In the genomic region with DNA sequence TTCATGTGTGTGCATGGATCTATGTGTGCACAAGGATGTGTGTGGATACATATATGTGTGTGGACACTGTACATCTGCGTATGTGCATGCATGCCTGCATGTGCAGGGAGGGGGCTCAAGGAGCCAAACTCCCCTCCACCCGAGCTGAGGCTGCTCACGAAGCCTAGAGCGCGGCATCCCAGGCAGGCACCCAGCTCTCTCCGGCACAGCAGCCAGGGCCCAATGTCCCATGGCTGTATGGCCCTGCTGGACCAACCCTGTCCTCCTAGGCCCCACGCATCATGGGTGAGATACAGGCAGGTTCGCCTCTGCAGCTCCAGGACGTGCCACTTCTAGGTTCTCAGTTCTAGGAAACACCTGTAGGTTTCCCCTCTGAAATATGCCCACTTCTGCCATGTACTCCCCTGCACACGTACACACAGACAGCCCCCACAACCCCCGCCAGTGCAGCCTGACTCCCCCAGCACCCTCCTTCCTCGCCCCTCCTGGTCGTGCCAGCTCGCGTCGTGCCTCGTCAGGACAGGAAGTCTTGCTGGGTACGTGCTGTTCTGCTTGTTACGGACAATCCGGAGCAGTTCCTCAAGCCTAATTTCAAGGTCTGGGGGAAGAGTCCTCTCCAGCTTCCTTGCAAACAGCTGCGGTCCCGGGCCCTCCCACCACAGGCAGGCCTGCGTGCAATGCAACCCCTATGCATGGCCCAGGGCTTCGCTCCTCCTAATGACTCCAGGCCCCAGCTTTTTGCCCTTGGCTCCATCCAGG, we compare ENCODE assay signal across 17 cellular contexts. TPM values are rescaled to one million over a fixed set of nuclear protein-coding genes. Genes with fewer than 3 reads are reported as not detected.
"Had no signal": no experiment of that assay in that cellular context is flagged by ENCODE, and none has a peak within 500 bp of the region (broad histone marks: within the 10 kb centered on the region; RNA-seq: fewer than 3 reads in every experiment).

No MANE protein-coding gene starts in this region.

- H3K36me3 ChIP-seq: gastroesophageal sphincter, neutrophil had no signal

- H3K4me1 ChIP-seq: parathyroid adenoma had no signal

- H3K4me1 Mint-ChIP-seq: stimulated activated effector memory CD8-positive, alpha-beta T cell treated with anti-CD3 and anti-CD28 coated beads, Interleukin-12 subunit alpha, Interleukin-12 subunit beta, amount 100 ng/mL, for 72 hours had no signal

- DNase-seq: activated B cell treated with CpG ODN at 0.5 μM for 24 hours; activated CD4-positive, alpha-beta T cell treated with anti-CD3 and anti-CD28 coated beads for 48 hours; activated CD8-positive, alpha-beta memory T cell treated with anti-CD3 and anti-CD28 coated beads for 24 hours; activated naive CD8-positive, alpha-beta T cell treated with anti-CD3 and anti-CD28 coated beads, Interleukin-2, amount 10 ng/mL, durations not matched to agents 7 days and 5 days; dorsolateral prefrontal cortex; endodermal cell; erythroblast; mammary epithelial cell; naive B cell; T-helper 17 cell had no signal

- ATAC-seq: gastroesophageal sphincter; SK-N-SH treated with all-trans-retinoic acid at 6 μM for 48 hours; stimulated activated effector memory CD8-positive, alpha-beta T cell treated with anti-CD3 and anti-CD28 coated beads, Interleukin-12 subunit alpha, Interleukin-12 subunit beta, amount 100 ng/mL, for 72 hours; T-helper 17 cell had no signal

- H3K9me3 Mint-ChIP-seq: activated B cell treated with CpG ODN at 0.5 μM for 24 hours; activated naive CD8-positive, alpha-beta T cell treated with anti-CD3 and anti-CD28 coated beads, Interleukin-2, amount 10 ng/mL, durations not matched to agents 7 days and 5 days; activated T-helper 1 cell treated with anti-CD3 and anti-CD28 coated beads, Interleukin-12 subunit alpha, Interleukin-12 subunit beta, Interleukin-2, Interleukin-4 antibody, amounts not matched to agents 30 ng/mL and 10 ng/mL and 1 ng/mL, durations not matched to agents 14 hours and 24 hours and 36 hours; stimulated activated effector memory CD8-positive, alpha-beta T cell treated with anti-CD3 and anti-CD28 coated beads, Interleukin-12 subunit alpha, Interleukin-12 subunit beta, amount 100 ng/mL, for 72 hours; type B pancreatic cell had no signal

- H3K27ac ChIP-seq: gastroesophageal sphincter, neutrophil, parathyroid adenoma had no signal

- H3K9me3 ChIP-seq: neutrophil had no signal

- H3K4me3 Mint-ChIP-seq: activated B cell treated with CpG ODN at 0.5 μM for 24 hours; activated naive CD8-positive, alpha-beta T cell treated with anti-CD3 and anti-CD28 coated beads, Interleukin-2, amount 10 ng/mL, durations not matched to agents 7 days and 5 days; activated T-helper 1 cell treated with anti-CD3 and anti-CD28 coated beads, Interleukin-12 subunit alpha, Interleukin-12 subunit beta, Interleukin-2, Interleukin-4 antibody, amounts not matched to agents 30 ng/mL and 10 ng/mL and 1 ng/mL, durations not matched to agents 14 hours and 24 hours and 36 hours; endodermal cell; stimulated activated effector memory CD8-positive, alpha-beta T cell treated with anti-CD3 and anti-CD28 coated beads, Interleukin-12 subunit alpha, Interleukin-12 subunit beta, amount 100 ng/mL, for 72 hours; T-helper 17 cell; type B pancreatic cell had no signal

- H3K36me3 Mint-ChIP-seq: naive B cell; stimulated activated effector memory CD8-positive, alpha-beta T cell treated with anti-CD3 and anti-CD28 coated beads, Interleukin-12 subunit alpha, Interleukin-12 subunit beta, amount 100 ng/mL, for 72 hours; type B pancreatic cell had no signal

- H3K9ac ChIP-seq: parathyroid adenoma had no signal

- H3K27ac Mint-ChIP-seq: activated B cell treated with CpG ODN at 0.5 μM for 24 hours; activated naive CD8-positive, alpha-beta T cell treated with anti-CD3 and anti-CD28 coated beads, Interleukin-2, amount 10 ng/mL, durations not matched to agents 7 days and 5 days; activated T-helper 1 cell treated with anti-CD3 and anti-CD28 coated beads, Interleukin-12 subunit alpha, Interleukin-12 subunit beta, Interleukin-2, Interleukin-4 antibody, amounts not matched to agents 30 ng/mL and 10 ng/mL and 1 ng/mL, durations not matched to agents 14 hours and 24 hours and 36 hours; endodermal cell; naive B cell; stimulated activated effector memory CD8-positive, alpha-beta T cell treated with anti-CD3 and anti-CD28 coated beads, Interleukin-12 subunit alpha, Interleukin-12 subunit beta, amount 100 ng/mL, for 72 hours; T-helper 17 cell; type B pancreatic cell had no signal

- H2AFZ ChIP-seq: parathyroid adenoma had no signal

- H3K4me3 ChIP-seq: dorsolateral prefrontal cortex, gastroesophageal sphincter had no signal

RNA-seq across cellular contexts. Expression of a gene that starts 3.3 kb away (rescaled TPM):
- total RNA-seq: activated B cell treated with CpG ODN at 0.5 μM for 24 hours; activated naive CD8-positive, alpha-beta T cell treated with anti-CD3 and anti-CD28 coated beads, Interleukin-2, amount 10 ng/mL, durations not matched to agents 7 days and 5 days; activated T-helper 1 cell treated with anti-CD3 and anti-CD28 coated beads, Interleukin-12 subunit alpha, Interleukin-12 subunit beta, Interleukin-2, Interleukin-4 antibody, amounts not matched to agents 30 ng/mL and 10 ng/mL and 1 ng/mL, durations not matched to agents 14 hours and 24 hours and 36 hours; T-helper 17 cell had no signal
